ENCODE assay signal across 9 cellular contexts in the genomic region with DNA sequence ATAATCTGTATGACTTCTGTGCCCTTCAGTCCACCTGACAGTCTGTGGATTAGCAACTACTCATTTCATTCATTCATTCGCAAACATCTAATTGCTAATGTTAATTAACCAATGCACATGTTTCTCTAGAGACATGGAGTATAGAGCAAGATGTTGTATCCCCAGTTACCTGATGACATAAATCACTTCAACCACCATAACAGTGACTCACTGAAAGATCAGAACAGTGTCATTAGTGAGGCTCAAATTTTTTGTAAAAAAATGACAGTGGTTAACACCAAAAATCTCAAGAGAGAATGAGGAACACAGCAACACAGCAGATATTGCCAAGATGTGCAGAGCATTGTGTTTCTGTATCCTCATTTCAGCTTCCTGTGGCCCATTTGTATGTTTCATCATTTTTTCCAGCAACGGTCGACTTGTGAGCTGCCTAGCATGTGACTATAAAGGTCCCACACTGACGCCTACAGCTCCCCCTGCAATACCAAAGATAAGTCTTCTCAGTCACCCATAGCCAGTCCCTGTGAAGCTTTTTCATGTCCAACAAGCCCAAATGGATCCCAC. TPM values are rescaled to one million over a fixed set of nuclear protein-coding genes. Genes with fewer than 3 reads are reported as not detected.
DNase-seq lines count a peak whose midpoint lies in the region; ATAC-seq and TF ChIP-seq lines count a peak whose summit lies in the region.
"Had no signal": no experiment of that assay in that cellular context is flagged by ENCODE, and none has a peak within 500 bp of the region (broad histone marks: within the 10 kb centered on the region; RNA-seq: fewer than 3 reads in every experiment).

No MANE protein-coding gene starts in this region.

- H3K4me1 ChIP-seq in neuronal stem cell (ENCODE audit: control insufficient read depth in 2 of 2, insufficient read depth in 1 of 2, low read depth in 1 of 2, low read length in 2 of 2) = peaks cover 5 to 9% of the 10 kb centered on the region in 2 donors

- H3K27ac ChIP-seq in neuronal stem cell (replicated peaks; ENCODE audit: low read length) = no peak overlapping the region

- H4K91ac ChIP-seq in neuronal stem cell (ENCODE audit: low read depth, low read length, poor library complexity) = no peak overlapping the region

- no peak overlapping the region for H2AK5ac ChIP-seq in neuronal stem cell (ENCODE audit: low read depth, low read length)

- no peak overlapping the region for H2BK5ac ChIP-seq in neuronal stem cell (ENCODE audit: low read length)

- H3K4me3 ChIP-seq in NB4 (ENCODE audit: low read depth, low read length) (no peak overlapping the region), choroid plexus epithelial cell (ENCODE audit: low read depth, low read length) (no peak overlapping the region), neuronal stem cell (ENCODE audit: low read length in 2 of 2) (no peak overlapping the region)

- H3K4me2 ChIP-seq in neuronal stem cell (ENCODE audit: insufficient read depth, low read length, poor library complexity, severe bottlenecking) = no peak overlapping the region

- no peaks in the 10 kb centered on the region for H3K36me3 ChIP-seq in neuronal stem cell (replicated peaks in 1 of 2; ENCODE audit: control insufficient read depth in 2 of 2, insufficient read depth in 2 of 2, low read length in 2 of 2)

- no peak for TF ChIP-seq POLR2A in NB4 (IDR thresholded peaks at IDR 0.05; ENCODE audit: extremely low read depth, insufficient read length)

- H3K4ac ChIP-seq in neuronal stem cell (ENCODE audit: low read length) = no peak overlapping the region

- no peak overlapping the region for H2BK12ac ChIP-seq in neuronal stem cell (ENCODE audit: low read length)

- peaks cover 4 to 28% (median 25%) of the 10 kb centered on the region in 3 experiments for H3K27me3 ChIP-seq in neuronal stem cell (ENCODE audit: control insufficient read depth in 3 of 3, insufficient read depth in 3 of 3, low read depth in 1 of 3, low read length in 3 of 3)

- ATAC-seq in GM18870 (IDR thresholded peaks at IDR 0.05; ENCODE audit: unreplicated experiment) (peak; percentile 42), GM18519 (IDR thresholded peaks at IDR 0.05; ENCODE audit: low FRiP score, unreplicated experiment) (no peak)

- no peak overlapping the region for H2AFZ ChIP-seq in neuronal stem cell (ENCODE audit: low read length)

- H3K9me3 ChIP-seq in neuronal stem cell (replicated peaks in 1 of 2; ENCODE audit: control insufficient read depth in 2 of 2, insufficient read depth in 1 of 2, low read depth in 1 of 2, low read length in 2 of 2) = no peaks in the 10 kb centered on the region

- no peak overlapping the region for H2BK120ac ChIP-seq in neuronal stem cell (ENCODE audit: low read depth, low read length)

- no peak overlapping the region for H3K18ac ChIP-seq in neuronal stem cell (ENCODE audit: low read length)

- no peak overlapping the region for H3K14ac ChIP-seq in neuronal stem cell (ENCODE audit: low read length)

- H3K79me1 ChIP-seq in neuronal stem cell (ENCODE audit: low read depth, low read length) = no peaks in the 10 kb centered on the region

- H3K9ac ChIP-seq in neuronal stem cell (ENCODE audit: low read depth, low read length, poor library complexity) = no peak overlapping the region

- H3K23ac ChIP-seq in neuronal stem cell (ENCODE audit: low read depth, low read length, poor library complexity) = no peak overlapping the region

- no peak overlapping the region for H2BK15ac ChIP-seq in neuronal stem cell (ENCODE audit: low read length)

- peak; percentile 10 for DNase-seq in AG08395 (ENCODE audit: low spot score)
- peak; percentile 98 for DNase-seq in NB4 (ENCODE audit: low read depth)
- peak; percentile 76 for DNase-seq in choroid plexus epithelial cell (ENCODE audit: low read depth)
- DNase-seq in NCI-H748 (lab: John Stamatoyannopoulos, UW; ENCODE audit: unreplicated experiment) = no peak
- DNase-seq in effector CD4-positive, alpha-beta T cell = no peak
- no peak for DNase-seq in neuronal stem cell (ENCODE audit: low spot score)
- DNase-seq: MM.1S had no signal

- no peak overlapping the region for H4K8ac ChIP-seq in neuronal stem cell (ENCODE audit: low read depth, low read length)

- WGBS in neuronal stem cell (ENCODE audit: extremely low coverage in 2 of 2, insufficient read length in 2 of 2, insufficient replicate concordance in 1 of 2), 2 donors = no CpG with 5 or more reads among the region's 4 CpGs

- peak; percentile 26 for TF ChIP-seq CTCF in NB4 (IDR thresholded peaks at IDR 0.05; ENCODE audit: low read depth, low read length)
- no peak for TF ChIP-seq CTCF in choroid plexus epithelial cell (conservative IDR thresholded peaks at IDR 0.05; ENCODE audit: low read depth, low read length)

RNA-seq across cellular contexts. Expression of a gene that starts 3.7 kb away (rescaled TPM):
- polyA plus RNA-seq in neuronal stem cell (2013, experiment 1 of 2) = 1.6 TPM
- polyA plus RNA-seq in neuronal stem cell (2013, experiment 2 of 2) = 0.36 TPM

RNA-seq across cellular contexts. Expression of a gene that starts 29.2 kb away (rescaled TPM):
- not detected for polyA plus RNA-seq in neuronal stem cell (2013, experiment 1 of 2)
- not detected for polyA plus RNA-seq in neuronal stem cell (2013, experiment 2 of 2)

Comparison
In these comparisons a context has a peak if more than half of its experiments do, and no peak if none do; other contexts are left out.
1. DNase-seq: peak in AG08395 (single experiment), NB4 (single experiment) and choroid plexus epithelial cell (single experiment); none in NCI-H748 (single experiment), effector CD4-positive, alpha-beta T cell (single experiment) and neuronal stem cell (single experiment).